6 cellular contexts compared by ENCODE assay signal in the genomic region with DNA sequence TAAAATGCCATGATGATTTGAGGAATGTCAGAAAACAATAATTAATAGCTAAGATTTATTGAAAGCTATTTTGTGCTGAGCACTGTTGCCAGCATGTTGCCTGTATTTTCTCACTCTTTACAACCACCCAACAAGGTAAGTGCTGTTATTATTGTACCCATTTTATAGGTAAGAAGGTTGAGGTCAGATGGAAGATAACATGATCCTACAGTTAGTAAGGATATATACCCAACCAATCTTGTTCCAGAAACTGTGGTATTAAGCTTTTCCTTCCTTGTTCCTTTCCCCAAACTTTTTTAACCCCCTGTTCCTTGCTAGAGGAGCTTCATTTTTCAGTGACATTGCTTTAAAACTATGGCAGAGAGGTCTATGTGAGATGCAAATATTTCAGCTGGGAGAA.
"Had no signal": no experiment of that assay in that cellular context is flagged by ENCODE, and none has a peak within 500 bp of the region (broad histone marks: within the 10 kb centered on the region; RNA-seq: fewer than 3 reads in every experiment).

No MANE protein-coding gene starts in this region.

- H3K4me2 ChIP-seq: KMS-11 had no signal

- H3K27ac ChIP-seq: HL-60, KMS-11 had no signal

- FAIRE-seq: HTR-8/SVneo had no signal

- DNase-seq: IMR-90, KBM-7, KG1 had no signal

- H3K9ac ChIP-seq: KMS-11 had no signal
